In the genomic region with DNA sequence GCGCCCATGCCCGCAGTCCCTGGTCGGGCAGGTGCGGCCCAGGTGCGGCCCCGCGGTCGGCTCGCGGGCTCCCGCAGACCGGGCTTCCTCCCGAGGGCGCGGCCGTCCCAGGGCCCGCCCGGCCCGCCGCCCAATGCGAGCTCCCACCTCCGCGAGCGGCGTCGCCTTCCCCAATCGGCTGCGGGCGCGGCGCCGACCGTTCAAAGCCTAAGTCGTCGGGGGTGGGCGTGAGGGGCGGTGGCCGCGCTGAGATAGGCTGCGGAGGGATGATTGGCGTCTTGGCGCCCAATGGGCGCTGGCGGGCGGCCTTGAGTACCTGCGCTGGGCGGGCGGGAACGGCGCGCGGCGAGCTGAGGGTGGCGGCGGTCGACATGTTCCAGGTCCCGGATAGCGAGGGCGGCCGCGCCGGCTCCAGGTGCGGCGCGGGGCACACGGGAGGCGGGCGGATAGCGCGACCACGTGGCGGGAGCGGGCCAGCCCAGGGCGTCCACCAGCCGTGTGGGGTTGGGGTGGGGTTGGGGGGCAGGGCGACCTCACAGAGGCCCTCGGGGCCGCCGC, we compare ENCODE assay signal across 1 cellular context.
TF ChIP-seq lines count a peak whose summit lies in the region.

A gene with protein sequence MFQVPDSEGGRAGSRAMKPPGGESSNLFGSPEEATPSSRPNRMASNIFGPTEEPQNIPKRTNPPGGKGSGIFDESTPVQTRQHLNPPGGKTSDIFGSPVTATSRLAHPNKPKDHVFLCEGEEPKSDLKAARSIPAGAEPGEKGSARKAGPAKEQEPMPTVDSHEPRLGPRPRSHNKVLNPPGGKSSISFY (plus strand): TSS at position 338 of the 558 bp plus-strand sequence. CDS start 34 bp downstream, at position 372.

TF ChIP-seq in K562, 482 proteins besides CTCF, POLR2A, EP300 and RAD21 (continued from another document and continues in another):
- no peak for TF ChIP-seq ZFP1 (CRISPR knock-in tag; IDR thresholded peaks at IDR 0.05)
- no peak for TF ChIP-seq BRD9 (IDR thresholded peaks at IDR 0.05; ENCODE audit: low read depth, partially characterized antibody)
- no peak for TF ChIP-seq FOSL1 (tag; conservative IDR thresholded peaks at IDR 0.05)
- TF ChIP-seq TFAP4 (CRISPR knock-in tag; IDR thresholded peaks at IDR 0.05; ENCODE audit: borderline replicate concordance), result no peak
- no peak for TF ChIP-seq GTF2A2 (tag; IDR thresholded peaks at IDR 0.05)
- no peak for TF ChIP-seq HNRNPUL1 (IDR thresholded peaks at IDR 0.05; ENCODE audit: low read length)
- TF ChIP-seq, protein P1, sequence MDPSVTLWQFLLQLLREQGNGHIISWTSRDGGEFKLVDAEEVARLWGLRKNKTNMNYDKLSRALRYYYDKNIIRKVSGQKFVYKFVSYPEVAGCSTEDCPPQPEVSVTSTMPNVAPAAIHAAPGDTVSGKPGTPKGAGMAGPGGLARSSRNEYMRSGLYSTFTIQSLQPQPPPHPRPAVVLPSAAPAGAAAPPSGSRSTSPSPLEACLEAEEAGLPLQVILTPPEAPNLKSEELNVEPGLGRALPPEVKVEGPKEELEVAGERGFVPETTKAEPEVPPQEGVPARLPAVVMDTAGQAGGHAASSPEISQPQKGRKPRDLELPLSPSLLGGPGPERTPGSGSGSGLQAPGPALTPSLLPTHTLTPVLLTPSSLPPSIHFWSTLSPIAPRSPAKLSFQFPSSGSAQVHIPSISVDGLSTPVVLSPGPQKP (CRISPR knock-in tag; IDR thresholded peaks at IDR 0.05), result no peak
- no peak for TF ChIP-seq NUFIP1 (IDR thresholded peaks at IDR 0.05; ENCODE audit: partially characterized antibody)
- TF ChIP-seq SMC3 (conservative IDR thresholded peaks at IDR 0.05; ENCODE audit: insufficient read depth, low read depth, low read length), result no peak
- TF ChIP-seq SIRT6 (IDR thresholded peaks at IDR 0.05; ENCODE audit: low read depth, low read length), result no peak
- TF ChIP-seq CREB3 (tag; conservative IDR thresholded peaks at IDR 0.05; ENCODE audit: low read depth), result no peak
- TF ChIP-seq CXXC5 (CRISPR knock-in tag; IDR thresholded peaks at IDR 0.05), result peak; percentile 88
- no peak for TF ChIP-seq MED1 (CRISPR knock-in tag; IDR thresholded peaks at IDR 0.05; ENCODE audit: borderline replicate concordance)
- no peak for TF ChIP-seq ARNT (IDR thresholded peaks at IDR 0.05)
- TF ChIP-seq ZNF175 (CRISPR knock-in tag; IDR thresholded peaks at IDR 0.05; ENCODE audit: low read depth), result no peak
- TF ChIP-seq RAD51 (IDR thresholded peaks at IDR 0.05; ENCODE audit: borderline replicate concordance, low read depth), result no peak
- TF ChIP-seq, protein P2, sequence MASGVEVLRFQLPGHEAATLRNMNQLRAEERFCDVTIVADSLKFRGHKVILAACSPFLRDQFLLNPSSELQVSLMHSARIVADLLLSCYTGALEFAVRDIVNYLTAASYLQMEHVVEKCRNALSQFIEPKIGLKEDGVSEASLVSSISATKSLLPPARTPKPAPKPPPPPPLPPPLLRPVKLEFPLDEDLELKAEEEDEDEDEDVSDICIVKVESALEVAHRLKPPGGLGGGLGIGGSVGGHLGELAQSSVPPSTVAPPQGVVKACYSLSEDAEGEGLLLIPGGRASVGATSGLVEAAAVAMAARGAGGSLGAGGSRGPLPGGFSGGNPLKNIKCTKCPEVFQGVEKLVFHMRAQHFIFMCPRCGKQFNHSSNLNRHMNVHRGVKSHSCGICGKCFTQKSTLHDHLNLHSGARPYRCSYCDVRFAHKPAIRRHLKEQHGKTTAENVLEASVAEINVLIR (CRISPR knock-in tag; IDR thresholded peaks at IDR 0.05), result no peak
- TF ChIP-seq MTA3 (IDR thresholded peaks at IDR 0.05; ENCODE audit: borderline replicate concordance), result peak; percentile 88; the same call in 1 of the 2 replicates
- TF ChIP-seq, protein P3, sequence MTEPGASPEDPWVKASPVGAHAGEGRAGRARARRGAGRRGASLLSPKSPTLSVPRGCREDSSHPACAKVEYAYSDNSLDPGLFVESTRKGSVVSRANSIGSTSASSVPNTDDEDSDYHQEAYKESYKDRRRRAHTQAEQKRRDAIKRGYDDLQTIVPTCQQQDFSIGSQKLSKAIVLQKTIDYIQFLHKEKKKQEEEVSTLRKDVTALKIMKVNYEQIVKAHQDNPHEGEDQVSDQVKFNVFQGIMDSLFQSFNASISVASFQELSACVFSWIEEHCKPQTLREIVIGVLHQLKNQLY (CRISPR knock-in tag; conservative IDR thresholded peaks at IDR 0.05), result no peak
- no peak for TF ChIP-seq BCLAF1 (IDR thresholded peaks at IDR 0.05; ENCODE audit: borderline replicate concordance in 1 of 2, control insufficient read depth in 1 of 2, low read depth in 2 of 2, low read length in 1 of 2)
- no peak for TF ChIP-seq TRIM28 (IDR thresholded peaks at IDR 0.05)
- TF ChIP-seq NFIX (CRISPR knock-in tag; IDR thresholded peaks at IDR 0.05; ENCODE audit: low read depth), result no peak
- TF ChIP-seq, protein P4, sequence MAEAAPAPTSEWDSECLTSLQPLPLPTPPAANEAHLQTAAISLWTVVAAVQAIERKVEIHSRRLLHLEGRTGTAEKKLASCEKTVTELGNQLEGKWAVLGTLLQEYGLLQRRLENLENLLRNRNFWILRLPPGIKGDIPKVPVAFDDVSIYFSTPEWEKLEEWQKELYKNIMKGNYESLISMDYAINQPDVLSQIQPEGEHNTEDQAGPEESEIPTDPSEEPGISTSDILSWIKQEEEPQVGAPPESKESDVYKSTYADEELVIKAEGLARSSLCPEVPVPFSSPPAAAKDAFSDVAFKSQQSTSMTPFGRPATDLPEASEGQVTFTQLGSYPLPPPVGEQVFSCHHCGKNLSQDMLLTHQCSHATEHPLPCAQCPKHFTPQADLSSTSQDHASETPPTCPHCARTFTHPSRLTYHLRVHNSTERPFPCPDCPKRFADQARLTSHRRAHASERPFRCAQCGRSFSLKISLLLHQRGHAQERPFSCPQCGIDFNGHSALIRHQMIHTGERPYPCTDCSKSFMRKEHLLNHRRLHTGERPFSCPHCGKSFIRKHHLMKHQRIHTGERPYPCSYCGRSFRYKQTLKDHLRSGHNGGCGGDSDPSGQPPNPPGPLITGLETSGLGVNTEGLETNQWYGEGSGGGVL (CRISPR knock-in tag; IDR thresholded peaks at IDR 0.05), result no peak
- no peak for TF ChIP-seq MTA1 (IDR thresholded peaks at IDR 0.05; ENCODE audit: borderline replicate concordance)
- TF ChIP-seq SAP30 (IDR thresholded peaks at IDR 0.05; ENCODE audit: borderline replicate concordance, insufficient read depth, low read depth, low read length, poor library complexity, severe bottlenecking), result no peak
- TF ChIP-seq, protein P5, sequence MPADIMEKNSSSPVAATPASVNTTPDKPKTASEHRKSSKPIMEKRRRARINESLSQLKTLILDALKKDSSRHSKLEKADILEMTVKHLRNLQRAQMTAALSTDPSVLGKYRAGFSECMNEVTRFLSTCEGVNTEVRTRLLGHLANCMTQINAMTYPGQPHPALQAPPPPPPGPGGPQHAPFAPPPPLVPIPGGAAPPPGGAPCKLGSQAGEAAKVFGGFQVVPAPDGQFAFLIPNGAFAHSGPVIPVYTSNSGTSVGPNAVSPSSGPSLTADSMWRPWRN (IDR thresholded peaks at IDR 0.05; ENCODE audit: low read depth), result no peak
- TF ChIP-seq, protein P6, sequence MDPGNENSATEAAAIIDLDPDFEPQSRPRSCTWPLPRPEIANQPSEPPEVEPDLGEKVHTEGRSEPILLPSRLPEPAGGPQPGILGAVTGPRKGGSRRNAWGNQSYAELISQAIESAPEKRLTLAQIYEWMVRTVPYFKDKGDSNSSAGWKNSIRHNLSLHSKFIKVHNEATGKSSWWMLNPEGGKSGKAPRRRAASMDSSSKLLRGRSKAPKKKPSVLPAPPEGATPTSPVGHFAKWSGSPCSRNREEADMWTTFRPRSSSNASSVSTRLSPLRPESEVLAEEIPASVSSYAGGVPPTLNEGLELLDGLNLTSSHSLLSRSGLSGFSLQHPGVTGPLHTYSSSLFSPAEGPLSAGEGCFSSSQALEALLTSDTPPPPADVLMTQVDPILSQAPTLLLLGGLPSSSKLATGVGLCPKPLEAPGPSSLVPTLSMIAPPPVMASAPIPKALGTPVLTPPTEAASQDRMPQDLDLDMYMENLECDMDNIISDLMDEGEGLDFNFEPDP (CRISPR knock-in tag; IDR thresholded peaks at IDR 0.05), result no peak
- no peak for TF ChIP-seq CBX5 (IDR thresholded peaks at IDR 0.05; ENCODE audit: borderline replicate concordance, low read depth)
- TF ChIP-seq MAZ (CRISPR knock-in tag; conservative IDR thresholded peaks at IDR 0.05 in 1 of 2, IDR thresholded peaks at IDR 0.05 in 1 of 2), result 0 out of 4 replicates have a peak, but pooled peaks have one; percentile 15 to 39
- TF ChIP-seq ZNF57 (CRISPR knock-in tag; IDR thresholded peaks at IDR 0.05), result no peak
- TF ChIP-seq DEAF1 (CRISPR knock-in tag; IDR thresholded peaks at IDR 0.05), result no peak
- no peak for TF ChIP-seq ZBTB17 (CRISPR knock-in tag; IDR thresholded peaks at IDR 0.05)
- TF ChIP-seq SIN3B (IDR thresholded peaks at IDR 0.05; ENCODE audit: low read depth), result peak; percentile 13; the same call in 1 of the 2 replicates
- peak; percentile 66 for TF ChIP-seq HNRNPLL (IDR thresholded peaks at IDR 0.05; ENCODE audit: low read depth, low read length, poor library complexity, severe bottlenecking)
- no peak for TF ChIP-seq NFATC3 (IDR thresholded peaks at IDR 0.05)
- TF ChIP-seq ZNF282 (CRISPR knock-in tag; IDR thresholded peaks at IDR 0.05), result no peak
- no peak for TF ChIP-seq POLR2AphosphoS2 (IDR thresholded peaks at IDR 0.05; ENCODE audit: low read length)
- TF ChIP-seq ZBED1 (IDR thresholded peaks at IDR 0.05), result no peak
- TF ChIP-seq ESRRA (IDR thresholded peaks at IDR 0.05; ENCODE audit: borderline replicate concordance, low read depth), result peak; percentile 65; the same call in 1 of the 2 replicates
- TF ChIP-seq TARDBP (IDR thresholded peaks at IDR 0.05), result no peak
- TF ChIP-seq CREB1 (IDR thresholded peaks at IDR 0.05), result peak; percentile 59; the same call in 1 of the 2 replicates
- peak; percentile 71 for TF ChIP-seq CREB1 (CRISPR knock-in tag; IDR thresholded peaks at IDR 0.05)
- TF ChIP-seq KDM1A (IDR thresholded peaks at IDR 0.05), result no peak
- TF ChIP-seq, protein P7, sequence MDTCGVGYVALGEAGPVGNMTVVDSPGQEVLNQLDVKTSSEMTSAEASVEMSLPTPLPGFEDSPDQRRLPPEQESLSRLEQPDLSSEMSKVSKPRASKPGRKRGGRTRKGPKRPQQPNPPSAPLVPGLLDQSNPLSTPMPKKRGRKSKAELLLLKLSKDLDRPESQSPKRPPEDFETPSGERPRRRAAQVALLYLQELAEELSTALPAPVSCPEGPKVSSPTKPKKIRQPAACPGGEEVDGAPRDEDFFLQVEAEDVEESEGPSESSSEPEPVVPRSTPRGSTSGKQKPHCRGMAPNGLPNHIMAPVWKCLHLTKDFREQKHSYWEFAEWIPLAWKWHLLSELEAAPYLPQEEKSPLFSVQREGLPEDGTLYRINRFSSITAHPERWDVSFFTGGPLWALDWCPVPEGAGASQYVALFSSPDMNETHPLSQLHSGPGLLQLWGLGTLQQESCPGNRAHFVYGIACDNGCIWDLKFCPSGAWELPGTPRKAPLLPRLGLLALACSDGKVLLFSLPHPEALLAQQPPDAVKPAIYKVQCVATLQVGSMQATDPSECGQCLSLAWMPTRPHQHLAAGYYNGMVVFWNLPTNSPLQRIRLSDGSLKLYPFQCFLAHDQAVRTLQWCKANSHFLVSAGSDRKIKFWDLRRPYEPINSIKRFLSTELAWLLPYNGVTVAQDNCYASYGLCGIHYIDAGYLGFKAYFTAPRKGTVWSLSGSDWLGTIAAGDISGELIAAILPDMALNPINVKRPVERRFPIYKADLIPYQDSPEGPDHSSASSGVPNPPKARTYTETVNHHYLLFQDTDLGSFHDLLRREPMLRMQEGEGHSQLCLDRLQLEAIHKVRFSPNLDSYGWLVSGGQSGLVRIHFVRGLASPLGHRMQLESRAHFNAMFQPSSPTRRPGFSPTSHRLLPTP (IDR thresholded peaks at IDR 0.05; ENCODE audit: borderline replicate concordance, extremely low read depth, insufficient read length), result no peak
- TF ChIP-seq GTF2F1 (IDR thresholded peaks at IDR 0.05; ENCODE audit: low read depth, low read length), result no peak
- TF ChIP-seq ZNF408 (CRISPR knock-in tag; IDR thresholded peaks at IDR 0.05; ENCODE audit: low read depth), result no peak
- TF ChIP-seq RBM25 (IDR thresholded peaks at IDR 0.05; ENCODE audit: low read depth, low read length, severe bottlenecking), result peak; percentile 100
